In genomic region chr6:6315660-6316059, GRCh38 we compare ENCODE assay signal across 8 cellular contexts. TPM values are rescaled to one million over a fixed set of nuclear protein-coding genes. Genes with fewer than 3 reads are reported as not detected.
A peak's percentile ranks its signal among the peaks of the same experiment; 100 is the strongest.
DNase-seq lines count a peak whose midpoint lies in the region; ATAC-seq, FAIRE-seq and TF ChIP-seq lines count a peak whose summit lies in the region.

No MANE protein-coding gene starts in this region.

- FAIRE-seq in small intestine (lab: Jason Lieb, UNC): no peak

- H3K4me1 ChIP-seq in right atrium auricular region (peaks cover 0 to 18% of the 10 kb centered on the region in 2 donors), small intestine (ENCODE audit: control insufficient read depth in 2 of 2, insufficient read depth in 1 of 2, low read depth in 1 of 2, low read length in 1 of 2) (no peaks in the 10 kb centered on the region)

- no peak for ATAC-seq in activated T-cell treated with anti-CD3 and anti-CD28 coated beads, Interleukin-2, amount 50 U/mL, for 72 hours (replicated peaks in 1 of 2)
- no peak for ATAC-seq in GM18868 (IDR thresholded peaks at IDR 0.05; ENCODE audit: unreplicated experiment)

- no peaks in the 10 kb centered on the region for H3K36me3 Mint-ChIP-seq in activated T-cell treated with anti-CD3 and anti-CD28 coated beads, Interleukin-2, amount 50 U/mL, for 72 hours (ENCODE audit: insufficient read depth in 2 of 2)

- H3K9me3 ChIP-seq in right atrium auricular region (no peaks in the 10 kb centered on the region), small intestine (ENCODE audit: control insufficient read depth, low read depth) (no peaks in the 10 kb centered on the region)

- H3K27ac ChIP-seq in right atrium auricular region: no peak overlapping the region
- no peak overlapping the region for H3K27ac ChIP-seq in small intestine (ENCODE audit: low read depth in 1 of 2, low read length in 1 of 2)

- H3K36me3 ChIP-seq in right atrium auricular region (no peaks in the 10 kb centered on the region), small intestine (ENCODE audit: control insufficient read depth in 2 of 2, insufficient read depth in 2 of 2, low read length in 2 of 2) (no peaks in the 10 kb centered on the region)

- H3K4me1 Mint-ChIP-seq in activated T-cell treated with anti-CD3 and anti-CD28 coated beads, Interleukin-2, amount 50 U/mL, for 72 hours (ENCODE audit: low read depth): no peaks in the 10 kb centered on the region

- H3K27me3 Mint-ChIP-seq in activated T-cell treated with anti-CD3 and anti-CD28 coated beads, Interleukin-2, amount 50 U/mL, for 72 hours (ENCODE audit: low read depth): peaks cover 53% of the 10 kb centered on the region

- H3K27me3 ChIP-seq in right atrium auricular region (no peaks in the 10 kb centered on the region), small intestine (ENCODE audit: control insufficient read depth in 2 of 2, insufficient read depth in 2 of 2, low read length in 2 of 2) (peaks cover 6 to 17% of the 10 kb centered on the region in 2 donors)

- no peaks in the 10 kb centered on the region for H3K9me3 Mint-ChIP-seq in activated T-cell treated with anti-CD3 and anti-CD28 coated beads, Interleukin-2, amount 50 U/mL, for 72 hours

- no peak overlapping the region for H3K27ac Mint-ChIP-seq in activated T-cell treated with anti-CD3 and anti-CD28 coated beads, Interleukin-2, amount 50 U/mL, for 72 hours

- in situ Hi-C loops in G401 (cut with HindIII; ENCODE audit: low sequenced_read_pairs): no loop called here

- H3K4me3 ChIP-seq in right atrium auricular region (no peak overlapping the region), small intestine (ENCODE audit: low read depth in 1 of 2, low read length in 2 of 2) (no peak overlapping the region)

- WGBS in small intestine, 3 donors: 16 to 18% (median 16%) methylated on average over 6 of the region's 6 CpGs

- peak; percentile 82 to 86 for TF ChIP-seq CTCF in right atrium auricular region (IDR thresholded peaks at IDR 0.05)

- H3K4me3 Mint-ChIP-seq in activated T-cell treated with anti-CD3 and anti-CD28 coated beads, Interleukin-2, amount 50 U/mL, for 72 hours: no peak overlapping the region

- peak; percentile 8 for DNase-seq in A172 (ENCODE audit: low spot score)
- DNase-seq in G401 (ENCODE audit: low spot score): peak; percentile 62
- DNase-seq in NCI-H1048 (lab: John Stamatoyannopoulos, UW): peak; percentile 15
- peak; percentile 19 to 25 for DNase-seq in activated T-cell treated with anti-CD3 and anti-CD28 coated beads, Interleukin-2, amount 50 U/mL, for 72 hours
- DNase-seq in right atrium auricular region (ENCODE audit: low spot score): no peak
- peak; percentile 53 for DNase-seq in small intestine
- DNase-seq in T-helper 9 cell: no peak

RNA-seq across cellular contexts. Expression of gene F13A1, which starts 4.8 kb away (rescaled TPM):
- not detected in 2 replicates for total RNA-seq in A172 (2014; rRNA removed; shearing (Covaris generic))
- not detected in 2 replicates for total RNA-seq in G401 (2014; rRNA removed; shearing (Covaris generic))
- not detected for total RNA-seq in activated T-cell treated with anti-CD3 and anti-CD28 coated beads, Interleukin-2, amount 50 U/mL, for 72 hours
- 10 to 100 TPM; 30.4 to 33.2 TPM for total RNA-seq in right atrium auricular region
- 10 to 100 TPM in 1 of 3 donors, 1 to 10 TPM in 1, under 1 TPM in 1; 0.45 to 30.5 (median 1.1) TPM for polyA plus RNA-seq in small intestine

Comparison
In these comparisons a context has a peak if more than half of its experiments do, and no peak if none do; other contexts are left out.
1. DNase-seq: peak in A172 (single experiment), G401 (single experiment), NCI-H1048 (single experiment), activated T-cell treated with anti-CD3 and anti-CD28 coated beads, Interleukin-2, amount 50 U/mL, for 72 hours (2 of 2) and small intestine (single experiment); none in right atrium auricular region (single experiment) and T-helper 9 cell (single experiment).
2. RNA of gene F13A1, which starts 4.8 kb away (total RNA-seq): 30.4 to 33.2 TPM in right atrium auricular region; not detected in A172, not detected in G401 and not detected in activated T-cell treated with anti-CD3 and anti-CD28 coated beads, Interleukin-2, amount 50 U/mL, for 72 hours; every median in the first group is over 10 times any median in the second.